22 cellular contexts compared by ENCODE assay signal in the genomic region with DNA sequence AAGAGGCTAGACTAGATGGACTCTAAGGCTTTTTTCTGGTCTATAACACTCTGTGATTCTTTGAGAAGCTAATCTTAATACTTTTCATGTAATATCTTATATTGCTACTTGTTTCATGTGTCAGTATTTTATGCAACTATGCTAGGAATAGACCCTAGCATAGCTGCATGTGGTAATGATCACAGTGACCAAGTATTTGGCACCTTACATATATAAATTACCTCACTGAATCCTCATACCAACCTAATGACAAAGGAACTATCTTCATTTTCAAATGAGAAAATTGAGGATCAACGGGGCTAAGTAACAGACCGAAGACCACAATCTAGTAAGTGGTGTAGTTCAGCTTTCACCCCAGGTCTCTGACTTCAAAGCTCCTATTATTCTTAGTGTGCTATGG.
DNase-seq lines count a peak whose midpoint lies in the region; ATAC-seq and TF ChIP-seq lines count a peak whose summit lies in the region.
"Had no signal": no experiment of that assay in that cellular context is flagged by ENCODE, and none has a peak within 500 bp of the region (broad histone marks: within the 10 kb centered on the region; RNA-seq: fewer than 3 reads in every experiment).

No MANE protein-coding gene starts in this region.

- TF ChIP-seq CTCF in SK-N-SH (IDR thresholded peaks at IDR 0.05), result no peak
- TF ChIP-seq CTCF in brain microvascular endothelial cell (IDR thresholded peaks at IDR 0.05; ENCODE audit: low read depth, low read length, missing control alignments), result no peak

- H3K9me3 ChIP-seq in SK-N-SH, result no peaks in the 10 kb centered on the region
- H3K9me3 ChIP-seq: gastroesophageal sphincter, tibial artery had no signal

- TF ChIP-seq EP300 in SK-N-SH (IDR thresholded peaks at IDR 0.05; ENCODE audit: borderline replicate concordance in 1 of 2, low read depth in 1 of 2, low read length in 1 of 2), result no peak

- peaks cover 34 to 53% of the 10 kb centered on the region in 2 experiments; a peak in 3 of 4 replicates for H3K4me1 ChIP-seq in SK-N-SH (ENCODE audit: control insufficient read depth in 1 of 2, insufficient read depth in 2 of 2, low read depth in 1 of 2, low read length in 1 of 2)
- H3K4me1 ChIP-seq: gastroesophageal sphincter, tibial artery had no signal

- no peaks in the 10 kb centered on the region for H3K9me2 ChIP-seq in SK-N-SH

- no peaks in the 10 kb centered on the region for H3K79me2 ChIP-seq in SK-N-SH (ENCODE audit: insufficient read depth)

- no peak overlapping the region for H3K4me2 ChIP-seq in SK-N-SH

- H3K27ac ChIP-seq in SK-N-SH (ENCODE audit: low read depth in 2 of 2, low read length in 1 of 2) (peak overlapping the region; percentile 18 to 88), brain microvascular endothelial cell (peak overlapping the region; percentile 13)
- H3K27ac ChIP-seq: 22Rv1, gastroesophageal sphincter, tibial artery, VCaP had no signal

- no peak overlapping the region for H3K9ac ChIP-seq in SK-N-SH

- POLR2A ChIA-PET in SK-N-SH (lab: Yijun Ruan, JAX), result no interaction called here

- no peak overlapping the region for H3K4me3 Mint-ChIP-seq in activated T-cell treated with anti-CD3 and anti-CD28 coated beads, Interleukin-2, amount 50 U/mL, for 24 hours
- H3K4me3 Mint-ChIP-seq in activated naive CD8-positive, alpha-beta T cell treated with anti-CD3 and anti-CD28 coated beads for 36 hours, result no peak overlapping the region
- H3K4me3 Mint-ChIP-seq: nephron; stimulated activated memory B cell treated with anti-CD40 and anti-IgM and Interleukin-4, amounts not matched to agents 10 μg/mL and 1 μg/mL and 100 μg/mL, for 72 hours had no signal

- in situ Hi-C loops in brain microvascular endothelial cell (cut with HindIII; ENCODE audit: low pct_ligation_motif_present, low sequenced_read_pairs), result no loop called here

- 76% methylated on average over 2 of the region's 2 CpGs for WGBS in SK-N-SH (ENCODE audit: low lambda C conversion rate)

- ATAC-seq in SK-N-SH treated with all-trans-retinoic acid at 6 μM for 48 hours, result no peak; the same call in 2 of the 3 replicates
- ATAC-seq: activated naive CD4-positive, alpha-beta T cell treated with anti-CD3 and anti-CD28 coated beads, Interleukin-2, amount 50 U/mL, for 72 hours; gastroesophageal sphincter; stimulated activated memory B cell treated with anti-CD40 and anti-IgM and Interleukin-4, amounts not matched to agents 10 μg/mL and 1 μg/mL and 100 μg/mL, for 72 hours had no signal

- no peaks in the 10 kb centered on the region for H3K36me3 Mint-ChIP-seq in activated T-cell treated with anti-CD3 and anti-CD28 coated beads, Interleukin-2, amount 50 U/mL, for 24 hours (ENCODE audit: low read depth)
- H3K36me3 Mint-ChIP-seq in activated naive CD8-positive, alpha-beta T cell treated with anti-CD3 and anti-CD28 coated beads for 36 hours, result no peaks in the 10 kb centered on the region
- H3K36me3 Mint-ChIP-seq: activated naive CD4-positive, alpha-beta T cell treated with anti-CD3 and anti-CD28 coated beads, Interleukin-2, amount 50 U/mL, for 72 hours; stimulated activated memory B cell treated with anti-CD40 and anti-IgM and Interleukin-4, amounts not matched to agents 10 μg/mL and 1 μg/mL and 100 μg/mL, for 72 hours had no signal

- no peaks in the 10 kb centered on the region for H3K4me1 Mint-ChIP-seq in activated T-cell treated with anti-CD3 and anti-CD28 coated beads, Interleukin-2, amount 50 U/mL, for 24 hours (ENCODE audit: low read depth)
- no peaks in the 10 kb centered on the region for H3K4me1 Mint-ChIP-seq in activated naive CD8-positive, alpha-beta T cell treated with anti-CD3 and anti-CD28 coated beads for 36 hours
- H3K4me1 Mint-ChIP-seq: stimulated activated memory B cell treated with anti-CD40 and anti-IgM and Interleukin-4, amounts not matched to agents 10 μg/mL and 1 μg/mL and 100 μg/mL, for 72 hours had no signal

- CTCF ChIA-PET in SK-N-SH (lab: Yijun Ruan, JAX), result interaction anchor here (0.6 to 3.5 kb wide), 4 partner anchors 17 to 346 kb away, joined by 3 to 18 read pairs (median 4); no protein-coding TSS in a partner anchor

- H3K27me3 Mint-ChIP-seq in activated T-cell treated with anti-CD3 and anti-CD28 coated beads, Interleukin-2, amount 50 U/mL, for 24 hours, result no peaks in the 10 kb centered on the region
- no peaks in the 10 kb centered on the region for H3K27me3 Mint-ChIP-seq in activated naive CD8-positive, alpha-beta T cell treated with anti-CD3 and anti-CD28 coated beads for 36 hours

- H3K36me3 ChIP-seq in SK-N-SH (replicated peaks in 1 of 2; ENCODE audit: control insufficient read depth in 1 of 2, insufficient read depth in 2 of 2, low read length in 1 of 2), result no peaks in the 10 kb centered on the region
- H3K36me3 ChIP-seq in brain microvascular endothelial cell (replicated peaks), result no peaks in the 10 kb centered on the region
- H3K36me3 ChIP-seq: gastroesophageal sphincter, tibial artery had no signal

- no peaks in the 10 kb centered on the region for H3F3A ChIP-seq in SK-N-SH (replicated peaks; ENCODE audit: insufficient read depth)

- H3K9me3 Mint-ChIP-seq in activated T-cell treated with anti-CD3 and anti-CD28 coated beads, Interleukin-2, amount 50 U/mL, for 24 hours, result no peaks in the 10 kb centered on the region
- H3K9me3 Mint-ChIP-seq in activated naive CD8-positive, alpha-beta T cell treated with anti-CD3 and anti-CD28 coated beads for 36 hours, result no peaks in the 10 kb centered on the region
- H3K9me3 Mint-ChIP-seq: activated naive CD4-positive, alpha-beta T cell treated with anti-CD3 and anti-CD28 coated beads, Interleukin-2, amount 50 U/mL, for 72 hours; nephron; stimulated activated memory B cell treated with anti-CD40 and anti-IgM and Interleukin-4, amounts not matched to agents 10 μg/mL and 1 μg/mL and 100 μg/mL, for 72 hours had no signal

- H3K27ac Mint-ChIP-seq in activated T-cell treated with anti-CD3 and anti-CD28 coated beads, Interleukin-2, amount 50 U/mL, for 24 hours, result no peak overlapping the region
- H3K27ac Mint-ChIP-seq in activated naive CD8-positive, alpha-beta T cell treated with anti-CD3 and anti-CD28 coated beads for 36 hours, result no peak overlapping the region
- H3K27ac Mint-ChIP-seq: activated naive CD4-positive, alpha-beta T cell treated with anti-CD3 and anti-CD28 coated beads, Interleukin-2, amount 50 U/mL, for 72 hours; stimulated activated memory B cell treated with anti-CD40 and anti-IgM and Interleukin-4, amounts not matched to agents 10 μg/mL and 1 μg/mL and 100 μg/mL, for 72 hours had no signal

- no peak for TF ChIP-seq RAD21 in SK-N-SH (IDR thresholded peaks at IDR 0.05; ENCODE audit: low read length)

- H4K20me1 ChIP-seq in SK-N-SH (ENCODE audit: insufficient read depth), result no peaks in the 10 kb centered on the region

- no peak overlapping the region for H2AFZ ChIP-seq in SK-N-SH (ENCODE audit: low read depth)

- H3K4me3 ChIP-seq in SK-N-SH (ENCODE audit: low read depth in 2 of 2, low read length in 1 of 2), result no peak overlapping the region
- no peak overlapping the region for H3K4me3 ChIP-seq in brain microvascular endothelial cell (ENCODE audit: low read depth, low read length)
- H3K4me3 ChIP-seq: gastroesophageal sphincter, MG63, tibial artery had no signal

- no peak for DNase-seq in SK-N-SH
- peak; percentile 41 for DNase-seq in brain microvascular endothelial cell
- DNase-seq in iris pigment epithelial cell (ENCODE audit: low read depth), result peak; percentile 85
- DNase-seq in activated T-cell treated with anti-CD3 and anti-CD28 coated beads, Interleukin-2, amount 50 U/mL, for 24 hours, result no peak
- DNase-seq in HuH-7 (ENCODE audit: low spot score), result no peak
- no peak for DNase-seq in NCI-H345 (lab: John Stamatoyannopoulos, UW)
- no peak for DNase-seq in activated naive CD8-positive, alpha-beta T cell treated with anti-CD3 and anti-CD28 coated beads for 36 hours
- DNase-seq: activated CD4-positive, alpha-beta T cell treated with anti-CD3 and anti-CD28 coated beads, Interleukin-2, amount 50 U/mL, for 48 hours; activated T-cell treated with anti-CD3 and anti-CD28 coated beads, Interleukin-2, amount 50 U/mL, for 1 hour; mammary epithelial cell; MG63; NCI-H187 treated with DMSO at 0.1 percent for 48 hours; NCI-H510A; T-helper 1 cell; tibial artery had no signal

- H3K27me3 ChIP-seq in SK-N-SH (ENCODE audit: insufficient read depth) (no peaks in the 10 kb centered on the region), brain microvascular endothelial cell (replicated peaks) (no peaks in the 10 kb centered on the region)
- H3K27me3 ChIP-seq: gastroesophageal sphincter, MG63, tibial artery had no signal

TF ChIP-seq in SK-N-SH, 30 proteins besides CTCF, POLR2A, EP300 and RAD21 (continues in another document):
- TF ChIP-seq, protein P1, sequence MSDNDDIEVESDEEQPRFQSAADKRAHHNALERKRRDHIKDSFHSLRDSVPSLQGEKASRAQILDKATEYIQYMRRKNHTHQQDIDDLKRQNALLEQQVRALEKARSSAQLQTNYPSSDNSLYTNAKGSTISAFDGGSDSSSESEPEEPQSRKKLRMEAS (IDR thresholded peaks at IDR 0.05; ENCODE audit: low read depth), result no peak
- TF ChIP-seq ELF1 (IDR thresholded peaks at IDR 0.05), result no peak
- no peak for TF ChIP-seq RXRA (IDR thresholded peaks at IDR 0.05; ENCODE audit: borderline replicate concordance, low read depth)
- TF ChIP-seq SMC3 (IDR thresholded peaks at IDR 0.05; ENCODE audit: low read depth, low read length), result no peak
- TF ChIP-seq MEF2A (IDR thresholded peaks at IDR 0.05; ENCODE audit: borderline replicate concordance, low read depth), result no peak
- TF ChIP-seq GABPA (IDR thresholded peaks at IDR 0.05; ENCODE audit: low read depth), result no peak
- no peak for TF ChIP-seq FOXJ3 (CRISPR knock-in tag; IDR thresholded peaks at IDR 0.05)

TF ChIP-seq in SK-N-SH treated with all-trans-retinoic acid at 6 μM for 48 hours, 23 proteins besides CTCF, POLR2A, EP300 and RAD21 (continues in another document):
- no peak for TF ChIP-seq TOX (CRISPR knock-in tag; IDR thresholded peaks at IDR 0.05; ENCODE audit: borderline replicate concordance)
- no peak for TF ChIP-seq CSDC2 (CRISPR knock-in tag; IDR thresholded peaks at IDR 0.05)
- TF ChIP-seq ZNF8 (CRISPR knock-in tag; IDR thresholded peaks at IDR 0.05), result no peak
- TF ChIP-seq, protein P2, sequence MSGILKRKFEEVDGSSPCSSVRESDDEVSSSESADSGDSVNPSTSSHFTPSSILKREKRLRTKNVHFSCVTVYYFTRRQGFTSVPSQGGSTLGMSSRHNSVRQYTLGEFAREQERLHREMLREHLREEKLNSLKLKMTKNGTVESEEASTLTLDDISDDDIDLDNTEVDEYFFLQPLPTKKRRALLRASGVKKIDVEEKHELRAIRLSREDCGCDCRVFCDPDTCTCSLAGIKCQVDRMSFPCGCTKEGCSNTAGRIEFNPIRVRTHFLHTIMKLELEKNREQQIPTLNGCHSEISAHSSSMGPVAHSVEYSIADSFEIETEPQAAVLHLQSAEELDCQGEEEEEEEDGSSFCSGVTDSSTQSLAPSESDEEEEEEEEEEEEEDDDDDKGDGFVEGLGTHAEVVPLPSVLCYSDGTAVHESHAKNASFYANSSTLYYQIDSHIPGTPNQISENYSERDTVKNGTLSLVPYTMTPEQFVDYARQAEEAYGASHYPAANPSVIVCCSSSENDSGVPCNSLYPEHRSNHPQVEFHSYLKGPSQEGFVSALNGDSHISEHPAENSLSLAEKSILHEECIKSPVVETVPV (CRISPR knock-in tag; IDR thresholded peaks at IDR 0.05), result no peak
- TF ChIP-seq ZFP3 (CRISPR knock-in tag; IDR thresholded peaks at IDR 0.05), result no peak
- TF ChIP-seq PPARA (CRISPR knock-in tag; IDR thresholded peaks at IDR 0.05; ENCODE audit: borderline replicate concordance), result no peak
- TF ChIP-seq ZC3H10 (CRISPR knock-in tag; IDR thresholded peaks at IDR 0.05), result no peak

Comparison
In these comparisons a context has a peak if more than half of its experiments do, and no peak if none do; other contexts are left out.
1. DNase-seq: peak in brain microvascular endothelial cell (single experiment) and iris pigment epithelial cell (single experiment); none in SK-N-SH (single experiment), activated T-cell treated with anti-CD3 and anti-CD28 coated beads, Interleukin-2, amount 50 U/mL, for 24 hours (single experiment), HuH-7 (single experiment), NCI-H345 (single experiment) and activated naive CD8-positive, alpha-beta T cell treated with anti-CD3 and anti-CD28 coated beads for 36 hours (single experiment).